ENCODE assay signal across 8 cellular contexts in genomic region chr17:19977360-19978205, GRCh38. TPM values are rescaled to one million over a fixed set of nuclear protein-coding genes. Genes with fewer than 3 reads are reported as not detected.
A peak's percentile ranks its signal among the peaks of the same experiment; 100 is the strongest.
DNase-seq lines count a peak whose midpoint lies in the region; ATAC-seq, FAIRE-seq and TF ChIP-seq lines count a peak whose summit lies in the region.

A gene with protein sequence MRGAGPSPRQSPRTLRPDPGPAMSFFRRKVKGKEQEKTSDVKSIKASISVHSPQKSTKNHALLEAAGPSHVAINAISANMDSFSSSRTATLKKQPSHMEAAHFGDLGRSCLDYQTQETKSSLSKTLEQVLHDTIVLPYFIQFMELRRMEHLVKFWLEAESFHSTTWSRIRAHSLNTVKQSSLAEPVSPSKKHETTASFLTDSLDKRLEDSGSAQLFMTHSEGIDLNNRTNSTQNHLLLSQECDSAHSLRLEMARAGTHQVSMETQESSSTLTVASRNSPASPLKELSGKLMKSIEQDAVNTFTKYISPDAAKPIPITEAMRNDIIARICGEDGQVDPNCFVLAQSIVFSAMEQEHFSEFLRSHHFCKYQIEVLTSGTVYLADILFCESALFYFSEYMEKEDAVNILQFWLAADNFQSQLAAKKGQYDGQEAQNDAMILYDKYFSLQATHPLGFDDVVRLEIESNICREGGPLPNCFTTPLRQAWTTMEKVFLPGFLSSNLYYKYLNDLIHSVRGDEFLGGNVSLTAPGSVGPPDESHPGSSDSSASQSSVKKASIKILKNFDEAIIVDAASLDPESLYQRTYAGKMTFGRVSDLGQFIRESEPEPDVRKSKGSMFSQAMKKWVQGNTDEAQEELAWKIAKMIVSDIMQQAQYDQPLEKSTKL (minus strand): TSS chr17:19977828. CDS start chr17:19977679, 149 bp downstream.

- in situ Hi-C loops in HepG2 (cut with HindIII; ENCODE audit: extremely low pct_ligation_motif_present, low pct_unique_long_range_greater_than_20kb), result loop anchor here (25.0 kb wide), 1 partner anchor 335 kb away; no protein-coding TSS in a partner anchor

- H3K4me1 ChIP-seq in HepG2 (ENCODE audit: insufficient read depth, low read length), result peaks cover 28% of the 10 kb centered on the region

- peaks cover 8% of the 10 kb centered on the region for H3K9me3 Mint-ChIP-seq in activated CD4-positive, alpha-beta T cell treated with anti-CD3 and anti-CD28 coated beads, Interleukin-2, amount 10 ng/mL, durations not matched to agents 7 days and 5 days
- H3K9me3 Mint-ChIP-seq in dendritic cell treated with granulocyte-macrophage colony-stimulating factor and Interleukin-4, amounts not matched to agents 40 ng/mL and 50 ng/mL, for 4 days, result no peaks in the 10 kb centered on the region

- H3K36me3 Mint-ChIP-seq in activated CD4-positive, alpha-beta T cell treated with anti-CD3 and anti-CD28 coated beads, Interleukin-2, amount 10 ng/mL, durations not matched to agents 7 days and 5 days (ENCODE audit: low read depth), result peaks cover 48% of the 10 kb centered on the region
- peaks cover 34% of the 10 kb centered on the region for H3K36me3 Mint-ChIP-seq in dendritic cell treated with granulocyte-macrophage colony-stimulating factor and Interleukin-4, amounts not matched to agents 40 ng/mL and 50 ng/mL, for 4 days (ENCODE audit: low read depth)

- H3K36me3 ChIP-seq in BJ (ENCODE audit: control insufficient read depth, insufficient read depth, low read length), result no peaks in the 10 kb centered on the region
- H3K36me3 ChIP-seq in HepG2 (replicated peaks in 1 of 2; ENCODE audit: control insufficient read depth in 1 of 2, insufficient read depth in 2 of 2, low read length in 2 of 2), result no peaks in the 10 kb centered on the region; a peak in 4 of 5 replicates

- peak within 1 kb of the TSS; percentile 99 for H3K27ac Mint-ChIP-seq in activated CD4-positive, alpha-beta T cell treated with anti-CD3 and anti-CD28 coated beads, Interleukin-2, amount 10 ng/mL, durations not matched to agents 7 days and 5 days
- peak within 1 kb of the TSS; percentile 97 for H3K27ac Mint-ChIP-seq in dendritic cell treated with granulocyte-macrophage colony-stimulating factor and Interleukin-4, amounts not matched to agents 40 ng/mL and 50 ng/mL, for 4 days

- TF ChIP-seq CTCF in BJ (IDR thresholded peaks at IDR 0.05; ENCODE audit: insufficient read depth, low read depth, low read length) (no peak), HepG2 (CRISPR knock-in tag; IDR thresholded peaks at IDR 0.05) (no peak)

- no peaks in the 10 kb centered on the region for H3K27me3 ChIP-seq in BJ (ENCODE audit: control insufficient read depth, insufficient read depth, low read length)
- H3K27me3 ChIP-seq in HepG2 (ENCODE audit: control insufficient read depth in 1 of 2, insufficient read depth in 2 of 2, low read length in 2 of 2), result no peaks in the 10 kb centered on the region; a peak in 1 of 5 replicates

- peak within 1 kb of the TSS; percentile 96 for H3K4me3 Mint-ChIP-seq in activated CD4-positive, alpha-beta T cell treated with anti-CD3 and anti-CD28 coated beads, Interleukin-2, amount 10 ng/mL, durations not matched to agents 7 days and 5 days
- peak within 1 kb of the TSS; percentile 84 for H3K4me3 Mint-ChIP-seq in dendritic cell treated with granulocyte-macrophage colony-stimulating factor and Interleukin-4, amounts not matched to agents 40 ng/mL and 50 ng/mL, for 4 days

- peak within 1 kb of the TSS; percentile 30 for H2AFZ ChIP-seq in HepG2 (ENCODE audit: low read length)

- CTCF ChIA-PET in BJ (lab: Yijun Ruan, JAX) (interaction anchor here (0.8 to 1.5 kb wide), 6 partner anchors 11 to 250 kb away, joined by 3 to 4 read pairs (median 3); no protein-coding TSS in a partner anchor), HepG2 (lab: Yijun Ruan, JAX; ENCODE audit: low intra/inter-chr PET ratio, low total read pairs) (no interaction called here)
- CTCF ChIA-PET in activated CD4-positive, alpha-beta T cell treated with anti-CD3 and anti-CD28 coated beads, Interleukin-2, amount 10 ng/mL, durations not matched to agents 7 days and 5 days (lab: Charles Lee), result interaction anchor here (0.8 to 1.0 kb wide), 3 partner anchors 9 to 15 kb away, joined by 3 to 6 read pairs (median 3); no protein-coding TSS in a partner anchor

- ATAC-seq in HG03439 (IDR thresholded peaks at IDR 0.05; ENCODE audit: unreplicated experiment), result peak; percentile 80
- peak; percentile 94 for ATAC-seq in HepG2

- FAIRE-seq in HepG2 (lab: Jason Lieb, UNC), result no peak

- H3K4me1 Mint-ChIP-seq in activated CD4-positive, alpha-beta T cell treated with anti-CD3 and anti-CD28 coated beads, Interleukin-2, amount 10 ng/mL, durations not matched to agents 7 days and 5 days, result peaks cover 49% of the 10 kb centered on the region
- peaks cover 68% of the 10 kb centered on the region for H3K4me1 Mint-ChIP-seq in dendritic cell treated with granulocyte-macrophage colony-stimulating factor and Interleukin-4, amounts not matched to agents 40 ng/mL and 50 ng/mL, for 4 days (ENCODE audit: low read depth)

- peak within 1 kb of the TSS; percentile 68 for H3K4me3 ChIP-seq in BJ (ENCODE audit: low read depth, low read length)
- peak within 1 kb of the TSS; percentile 83 to 89 (median 84) for H3K4me3 ChIP-seq in HepG2 (replicated peaks in 1 of 3; ENCODE audit: insufficient read depth in 1 of 3, low read depth in 2 of 3, low read length in 3 of 3)

- DNase-seq in BJ (ENCODE audit: low read depth), result no peak
- peak; percentile 89 for DNase-seq in GM19238 (ENCODE audit: insufficient read length, low spot score)
- peak; percentile 52 for DNase-seq in NCI-H524 treated with DMSO at 0.1 percent for 48 hours (lab: John Stamatoyannopoulos, UW)
- DNase-seq in activated CD4-positive, alpha-beta T cell treated with anti-CD3 and anti-CD28 coated beads, Interleukin-2, amount 10 ng/mL, durations not matched to agents 7 days and 5 days, result peak; percentile 94
- peak; percentile 76 for DNase-seq in HepG2 (ENCODE audit: low spot score)
- DNase-seq in stimulated activated CD4-positive, alpha-beta T cell treated with anti-CD3 and anti-CD28 coated beads, Interleukin-4, amount 100 ng/mL, for 1 hour, result peak; percentile 97

- no peaks in the 10 kb centered on the region for H3K9me3 ChIP-seq in HepG2 (ENCODE audit: low read length)

- POLR2A ChIA-PET in BJ (lab: Charles Lee), result no interaction called here
- POLR2A ChIA-PET in activated CD4-positive, alpha-beta T cell treated with anti-CD3 and anti-CD28 coated beads, Interleukin-2, amount 10 ng/mL, durations not matched to agents 7 days and 5 days (lab: Charles Lee), result interaction anchor here (0.7 kb wide), 1 partner anchor 1030 kb away, joined by 3 read pairs; no protein-coding TSS in a partner anchor
- POLR2A ChIA-PET in HepG2 (lab: Yijun Ruan, JAX), result interaction anchor here (0.8 to 1.9 kb wide), 6 partner anchors 9 to 439 kb away, joined by 3 to 12 read pairs (median 4); no protein-coding TSS in a partner anchor

- no peaks in the 10 kb centered on the region; the same call in 1 of the 2 replicates for H4K20me1 ChIP-seq in HepG2 (ENCODE audit: insufficient read depth, low read length)

- peaks cover 45% of the 10 kb centered on the region for H3K79me2 ChIP-seq in HepG2 (ENCODE audit: insufficient read depth, low read length)

- no TSS peak for BruUV-seq in HepG2 (replicated peaks; lab: Mats Ljungman, UMichigan)

- peak within 1 kb of the TSS; percentile 87 for H3K27ac ChIP-seq in HepG2 (ENCODE audit: extremely low read length, insufficient read depth, low read length)

- intact Hi-C loops in dendritic cell treated with granulocyte-macrophage colony-stimulating factor and Interleukin-4, amounts not matched to agents 40 ng/mL and 50 ng/mL, for 4 days (cut with micrococcal nuclease), result no loop called here
- intact Hi-C loops in HepG2 (cut with micrococcal nuclease; ENCODE audit: unreplicated experiment), result no loop called here

- H3K27me3 Mint-ChIP-seq in activated CD4-positive, alpha-beta T cell treated with anti-CD3 and anti-CD28 coated beads, Interleukin-2, amount 10 ng/mL, durations not matched to agents 7 days and 5 days, result no peaks in the 10 kb centered on the region
- no peaks in the 10 kb centered on the region for H3K27me3 Mint-ChIP-seq in dendritic cell treated with granulocyte-macrophage colony-stimulating factor and Interleukin-4, amounts not matched to agents 40 ng/mL and 50 ng/mL, for 4 days

- peak within 1 kb of the TSS; percentile 76 for H3K4me2 ChIP-seq in HepG2 (ENCODE audit: low read depth, low read length)

- no peak for TF ChIP-seq RAD21 in HepG2 (CRISPR knock-in tag; IDR thresholded peaks at IDR 0.05)

- WGBS in HepG2 (ENCODE audit: low lambda C conversion rate), result 12% methylated on average over 15 of the region's 75 CpGs

- H3K9ac ChIP-seq in HepG2 (ENCODE audit: insufficient read depth, low read depth, low read length), result peak within 1 kb of the TSS; percentile 97

- peak; percentile 68 to 75 for TF ChIP-seq POLR2A in HepG2 (IDR thresholded peaks at IDR 0.05; ENCODE audit: insufficient read depth in 1 of 2, low read depth in 2 of 2, low read length in 2 of 2)

- TF ChIP-seq EP300 in HepG2 (IDR thresholded peaks at IDR 0.05; ENCODE audit: low read depth in 2 of 2, low read length in 2 of 2) (peak in 1 of 2 experiments; percentile 32; a peak in 2 of 4 replicates), HepG2 (CRISPR knock-in tag; IDR thresholded peaks at IDR 0.05; ENCODE audit: borderline replicate concordance) (peak; percentile 50; the same call in 1 of the 2 replicates)

RNA-seq across cellular contexts. Expression of the gene that starts here (rescaled TPM):
- polyA plus RNA-seq in BJ (2011; rRNA removed) (20.7 and 32.7 TPM in 2 replicates), HepG2 (2011; rRNA removed) (17.9 and 21.7 TPM in 2 replicates)
- polyA minus RNA-seq in BJ (2011; rRNA and poly(A)+ RNA removed), result 23.0 and 25.8 TPM in 2 replicates
- total RNA-seq in activated CD4-positive, alpha-beta T cell treated with anti-CD3 and anti-CD28 coated beads, Interleukin-2, amount 10 ng/mL, durations not matched to agents 7 days and 5 days, result 10 to 100 TPM; 38.8 to 45.6 TPM
- 17.4 and 17.6 TPM in 2 replicates for total RNA-seq in HepG2 (2016; rRNA removed; fragmentation: Illumina TruSeq; extraction: Trizol)
- 12.5 and 13.3 TPM in 2 replicates for total RNA-seq in HepG2 (2016; cell fraction: cytosol; rRNA removed; fragmentation: Illumina TruSeq; extraction: Trizol; ENCODE audit: low read depth)
- total RNA-seq in HepG2 (2016; cell fraction: insoluble cytoplasmic fraction; rRNA removed; fragmentation: Illumina TruSeq; extraction: Trizol), result 16.4 and 16.6 TPM in 2 replicates
- 11.1 and 12.6 TPM in 2 replicates for total RNA-seq in HepG2 (2016; cell fraction: membrane; rRNA removed; fragmentation: Illumina TruSeq; extraction: Trizol)
- 16.3 and 23.4 TPM in 2 replicates for total RNA-seq in HepG2 (2016; cell fraction: nucleus; rRNA removed; fragmentation: Illumina TruSeq; extraction: Trizol)
- 7.2 and 10.1 TPM in 2 replicates for polyA plus RNA-seq in HepG2 (2011; cell fraction: cytosol; rRNA removed)
- polyA plus RNA-seq in HepG2 (2011; cell fraction: nucleus; rRNA removed), result 15.4 and 16.5 TPM in 2 replicates
- polyA plus RNA-seq in HepG2 (2012), result 11.1 TPM in 2 replicates
- 0.67 and 0.76 TPM in 2 replicates for polyA plus RNA-seq in HepG2 (2016; cell fraction: cytosol; fragmentation: Illumina TruSeq; extraction: Trizol; ENCODE audit: low read depth)
- polyA plus RNA-seq in HepG2 (2016; cell fraction: insoluble cytoplasmic fraction; fragmentation: Illumina TruSeq; extraction: Trizol; ENCODE audit: low read depth), result 12.2 and 12.9 TPM in 2 replicates
- polyA plus RNA-seq in HepG2 (2016; cell fraction: membrane; fragmentation: Illumina TruSeq; extraction: Trizol; ENCODE audit: low read depth), result 2.9 and 3.1 TPM in 2 replicates
- polyA plus RNA-seq in HepG2 (2016; cell fraction: nucleus; fragmentation: Illumina TruSeq; extraction: Trizol; ENCODE audit: insufficient read depth, low read depth), result 19.8 and 23.6 TPM in 2 replicates
- 24.1 and 55.5 TPM in 2 replicates for polyA minus RNA-seq in HepG2 (2011; rRNA and poly(A)+ RNA removed; ENCODE audit: low replicate concordance)
- polyA minus RNA-seq in HepG2 (2011; cell fraction: cytosol; rRNA and poly(A)+ RNA removed), result 12.3 and 16.3 TPM in 2 replicates
- 44.9 and 47.9 TPM in 2 replicates for polyA minus RNA-seq in HepG2 (2011; cell fraction: nucleus; rRNA and poly(A)+ RNA removed)
